Comparison of ENCODE assay signal across 8 cellular contexts in genomic region chr18:79522451-79523220, GRCh38.
DNase-seq lines count a peak whose midpoint lies in the region; ATAC-seq, FAIRE-seq and TF ChIP-seq lines count a peak whose summit lies in the region.

No MANE protein-coding gene starts in this region.

- peak overlapping the region; percentile 69 for H3K27ac ChIP-seq in GM12878 (ENCODE audit: control insufficient read depth, insufficient read depth)

- no peak overlapping the region for H2AFZ ChIP-seq in GM12878 (ENCODE audit: control insufficient read depth, low read depth, low read length)

- peaks cover 48% of the 10 kb centered on the region for H3K4me1 Mint-ChIP-seq in T-helper 1 cell treated with Interleukin-12 subunit alpha and Interleukin-12 subunit beta and Interleukin-4 antibody, amounts not matched to agents 30 μg/mL and 1 μg/mL, for 36 hours (ENCODE audit: low read depth)

- H3K9ac ChIP-seq in GM12878 (ENCODE audit: control insufficient read depth, insufficient read depth, low read length), result peak overlapping the region; percentile 21

- no peaks in the 10 kb centered on the region for H4K20me1 ChIP-seq in GM12878 (ENCODE audit: control insufficient read depth, insufficient read depth)

- TF ChIP-seq EP300 in GM12878 (IDR thresholded peaks at IDR 0.05; ENCODE audit: borderline replicate concordance in 1 of 2, control insufficient read depth in 1 of 2, low read depth in 2 of 2, low read length in 2 of 2), result no peak; a peak in 1 of 4 replicates

- POLR2A ChIA-PET in GM12878 (lab: Charles Lee), result interaction anchor here (0.8 to 2.7 kb wide), 8 partner anchors 15 to 156 kb away, joined by 3 to 16 read pairs (median 6); no protein-coding TSS in a partner anchor

- H3K36me3 Mint-ChIP-seq in T-helper 1 cell treated with Interleukin-12 subunit alpha and Interleukin-12 subunit beta and Interleukin-4 antibody, amounts not matched to agents 30 μg/mL and 1 μg/mL, for 36 hours (ENCODE audit: low read depth), result peaks cover 12% of the 10 kb centered on the region

- no peaks in the 10 kb centered on the region for H3K27me3 Mint-ChIP-seq in T-helper 1 cell treated with Interleukin-12 subunit alpha and Interleukin-12 subunit beta and Interleukin-4 antibody, amounts not matched to agents 30 μg/mL and 1 μg/mL, for 36 hours (ENCODE audit: low read depth)

- DNase-seq in GM12878 (ENCODE audit: low read depth, low spot score) (no peak), DMS53 (lab: John Stamatoyannopoulos, UW) (no peak), amygdala (lab: John Stamatoyannopoulos, UW) (no peak), NCI-H2081 treated with DMSO at 0.1 percent for 48 hours (lab: John Stamatoyannopoulos, UW) (no peak)
- DNase-seq in stimulated activated CD4-positive, alpha-beta T cell treated with anti-CD3 and anti-CD28 coated beads, TNF-alpha, amount 100 ng/mL, for 1 hour (ENCODE audit: low read depth in 3 of 3, low spot score in 1 of 3), result peak in 2 of 3 donors; percentile 57

- TF ChIP-seq RAD21 in GM12878 (IDR thresholded peaks at IDR 0.05; ENCODE audit: insufficient read depth, low read depth, low read length), result no peak

- no peaks in the 10 kb centered on the region for H3K9me3 ChIP-seq in GM12878 (replicated peaks; ENCODE audit: control insufficient read depth, insufficient read depth, low read length)

- H3K79me2 ChIP-seq in GM12878 (ENCODE audit: control insufficient read depth, insufficient read depth, low read length), result no peaks in the 10 kb centered on the region

- peak overlapping the region; percentile 51 for H3K4me2 ChIP-seq in GM12878 (ENCODE audit: control insufficient read depth, insufficient read depth)

- H3K27me3 ChIP-seq in GM12878 (replicated peaks in 1 of 2; ENCODE audit: control insufficient read depth in 2 of 2, insufficient read depth in 2 of 2, low read length in 1 of 2), result no peaks in the 10 kb centered on the region

- no peak for TF ChIP-seq POLR2A in GM12878 (IDR thresholded peaks at IDR 0.05; ENCODE audit: low read depth, low read length)

- ATAC-seq in GM19463 (IDR thresholded peaks at IDR 0.05; ENCODE audit: unreplicated experiment) (peak; percentile 17), GM12878 (peak; percentile 34), HG02970 (IDR thresholded peaks at IDR 0.05; ENCODE audit: low FRiP score, unreplicated experiment) (no peak)

- RAD21 ChIA-PET in GM12878 (lab: Charles Lee; ENCODE audit: unreplicated experiment), result interaction anchor here (0.9 to 2.7 kb wide), 14 partner anchors 15 to 148 kb away, joined by 3 to 38 read pairs (median 10); partner anchors contain the start of gene NFATC1

- H3K36me3 ChIP-seq in GM12878 (ENCODE audit: control insufficient read depth in 2 of 2, insufficient read depth in 2 of 2, low read length in 1 of 2), result no peaks in the 10 kb centered on the region

- TF ChIP-seq CTCF in GM12878 (IDR thresholded peaks at IDR 0.05 in 2 of 3, conservative IDR thresholded peaks at IDR 0.05 in 1 of 3; ENCODE audit: control insufficient read depth in 2 of 3, extremely low read depth in 1 of 3, insufficient read depth in 1 of 3, low read depth in 3 of 3, low read length in 3 of 3), result no peak

- peaks cover 26% of the 10 kb centered on the region for H3K4me1 ChIP-seq in GM12878 (ENCODE audit: control insufficient read depth, insufficient read depth, low read length)

- FAIRE-seq in GM12878 (lab: Jason Lieb, UNC), result peak; percentile 83

- SMC1A ChIA-PET in GM12878 (lab: Charles Lee; ENCODE audit: uncharacterized antibody, unreplicated experiment), result interaction anchor here (0.6 to 2.7 kb wide), 15 partner anchors 10 to 266 kb away, joined by 3 to 22 read pairs (median 8); partner anchors contain the start of gene NFATC1

- H3K27ac Mint-ChIP-seq in T-helper 1 cell treated with Interleukin-12 subunit alpha and Interleukin-12 subunit beta and Interleukin-4 antibody, amounts not matched to agents 30 μg/mL and 1 μg/mL, for 36 hours, result peak overlapping the region; percentile 91

- TSS peak; percentile 83 for BruUV-seq in GM12878 (replicated peaks; lab: Mats Ljungman, UMichigan)

- H3K4me3 Mint-ChIP-seq in T-helper 1 cell treated with Interleukin-12 subunit alpha and Interleukin-12 subunit beta and Interleukin-4 antibody, amounts not matched to agents 30 μg/mL and 1 μg/mL, for 36 hours, result peak overlapping the region; percentile 58

- intact Hi-C loops in GM12878 (cut with micrococcal nuclease; ENCODE audit: unreplicated experiment), result no loop called here

- CTCF ChIA-PET in GM12878 (lab: Yijun Ruan, JAX), result interaction anchor here (0.7 to 2.8 kb wide), 16 partner anchors 14 to 148 kb away, joined by 3 to 31 read pairs (median 4); partner anchors contain the start of gene NFATC1

- H3K4me3 ChIP-seq in GM12878, result no peak overlapping the region

- in situ Hi-C loops in GM12878 (cut with MboI), result no loop called here

- H3K9me3 Mint-ChIP-seq in T-helper 1 cell treated with Interleukin-12 subunit alpha and Interleukin-12 subunit beta and Interleukin-4 antibody, amounts not matched to agents 30 μg/mL and 1 μg/mL, for 36 hours, result no peaks in the 10 kb centered on the region

- 90% methylated on average over 17 of the region's 17 CpGs for WGBS in GM12878 (ENCODE audit: insufficient coverage, insufficient replicate concordance, low lambda C conversion rate, missing lambda C conversion rate)

TF ChIP-seq in GM12878, 131 proteins besides CTCF, POLR2A, EP300 and RAD21 (continues in another document):
- TF ChIP-seq CBFB (IDR thresholded peaks at IDR 0.05; ENCODE audit: low read depth) (no peak), ZSCAN29 (IDR thresholded peaks at IDR 0.05) (no peak), ESRRA (IDR thresholded peaks at IDR 0.05; ENCODE audit: low read length) (no peak), SP1 (IDR thresholded peaks at IDR 0.05; ENCODE audit: low read depth, low read length) (no peak), SUZ12 (IDR thresholded peaks at IDR 0.05; ENCODE audit: unreplicated experiment) (no peak), ZNF687 (IDR thresholded peaks at IDR 0.05) (no peak), ZNF24 (IDR thresholded peaks at IDR 0.05) (no peak), GATAD2B (conservative IDR thresholded peaks at IDR 0.05; ENCODE audit: low read depth) (peak; percentile 41; the same call in 1 of the 2 replicates), ZNF274 (IDR thresholded peaks at IDR 0.05; ENCODE audit: insufficient read depth, insufficient read length) (no peak), MYC (IDR thresholded peaks at IDR 0.05; ENCODE audit: insufficient read depth, insufficient read length, insufficient replicate concordance, low read length, severe bottlenecking) (no peak), CHD4 (IDR thresholded peaks at IDR 0.05) (no peak), HDAC2 (IDR thresholded peaks at IDR 0.05) (no peak), IRF3 (IDR thresholded peaks at IDR 0.05) (no peak), YBX1 (IDR thresholded peaks at IDR 0.05) (no peak), RELB (IDR thresholded peaks at IDR 0.05; ENCODE audit: low read depth) (no peak), EGR1 (IDR thresholded peaks at IDR 0.05; ENCODE audit: borderline replicate concordance in 1 of 2, low read depth in 2 of 2, low read length in 2 of 2) (peak in 1 of 2 experiments; percentile 16; a peak in 1 of 3 replicates)

Comparison
In these comparisons a context has a peak if more than half of its experiments do, and no peak if none do; other contexts are left out.
1. DNase-seq: peak in stimulated activated CD4-positive, alpha-beta T cell treated with anti-CD3 and anti-CD28 coated beads, TNF-alpha, amount 100 ng/mL, for 1 hour (2 of 3); none in GM12878 (single experiment), DMS53 (single experiment), amygdala (0 of 56) and NCI-H2081 treated with DMSO at 0.1 percent for 48 hours (single experiment).